Comparison of ENCODE assay signal across 8 cellular contexts in genomic region chr2:27051902-27052645, GRCh38. TPM values are rescaled to one million over a fixed set of nuclear protein-coding genes. Genes with fewer than 3 reads are reported as not detected.
DNase-seq lines count a peak whose midpoint lies in the region; ATAC-seq and TF ChIP-seq lines count a peak whose summit lies in the region.

No MANE protein-coding gene starts in this region.

- peak overlapping the region; percentile 22 to 85; a peak in 2 of 4 replicates for H4K8ac ChIP-seq in IMR-90 (ENCODE audit: low read depth in 2 of 2, low read length in 2 of 2)

- H2BK20ac ChIP-seq in IMR-90 (ENCODE audit: low read depth, low read length) = no peak overlapping the region

- ATAC-seq in IMR-90 (ENCODE audit: low read depth) = peak; percentile 0; the same call in 1 of the 2 replicates
- no peak for ATAC-seq in GM21360 (IDR thresholded peaks at IDR 0.05; ENCODE audit: unreplicated experiment)

- TF ChIP-seq POLR2A in IMR-90 (IDR thresholded peaks at IDR 0.05; ENCODE audit: low read depth, low read length) (no peak), adrenal gland (IDR thresholded peaks at IDR 0.05) (no peak)

- no peaks in the 10 kb centered on the region for H3K9me2 ChIP-seq in DOHH2 (replicated peaks; ENCODE audit: control insufficient read depth, low read length)

- H3K18ac ChIP-seq in IMR-90 (ENCODE audit: low read depth, low read length) = no peak overlapping the region; the same call in 1 of the 2 replicates

- H2BK5ac ChIP-seq in IMR-90 (ENCODE audit: low read depth, low read length, poor library complexity, severe bottlenecking) = peak overlapping the region; percentile 8

- 0 out of 2 replicates have a peak overlapping the region, but pooled peaks have one; percentile 12 for H2BK120ac ChIP-seq in IMR-90 (ENCODE audit: low read depth, low read length)

- peak overlapping the region; percentile 77 for H3K14ac ChIP-seq in IMR-90 (replicated peaks; ENCODE audit: low read depth, low read length)

- POLR2A ChIA-PET in IMR-90 (lab: Charles Lee; ENCODE audit: unreplicated experiment) = no interaction called here

- H3K27ac ChIP-seq in DOHH2 (ENCODE audit: low read depth, low read length) = no peak overlapping the region
- peak overlapping the region; percentile 78 for H3K27ac ChIP-seq in IMR-90 (ENCODE audit: insufficient read depth, low read length)
- peak overlapping the region in 4 of 5 donors; percentile 72 to 97 (median 84) for H3K27ac ChIP-seq in adrenal gland

- peaks cover 4% of the 10 kb centered on the region for H3K79me2 ChIP-seq in DOHH2 (ENCODE audit: control insufficient read depth, low read length)

- dilution Hi-C loops in IMR-90 (cut with HindIII; ENCODE audit: low sequenced_read_pairs, unreplicated experiment) = no loop called here

- H3K4me3 ChIP-seq in DOHH2 (ENCODE audit: low read length) (peak overlapping the region; percentile 85), IMR-90 (ENCODE audit: insufficient read depth, low read depth, low read length) (peak overlapping the region; percentile 53), adrenal gland (peak overlapping the region in 3 of 4 donors; percentile 16 to 95 (median 80)), iPS-11a (ENCODE audit: low read depth, low read length) (peak overlapping the region; percentile 72), skeletal muscle cell (ENCODE audit: low read depth, low read length) (peak overlapping the region; percentile 93)

- peak overlapping the region; percentile 30 for H4K91ac ChIP-seq in IMR-90 (ENCODE audit: insufficient read depth, low read depth, low read length)

- no peaks in the 10 kb centered on the region for H4K20me1 ChIP-seq in DOHH2 (ENCODE audit: control insufficient read depth, insufficient read depth, low read depth, low read length)
- H4K20me1 ChIP-seq in IMR-90 (ENCODE audit: insufficient read depth, low read length) = peaks cover 13% of the 10 kb centered on the region

- peak overlapping the region; percentile 83 for H3K9ac ChIP-seq in IMR-90 (ENCODE audit: low read depth, low read length)

- H2AK9ac ChIP-seq in IMR-90 (replicated peaks; ENCODE audit: low read depth, low read length, poor library complexity) = peak overlapping the region; percentile 75

- peak overlapping the region; percentile 47 for H2AK5ac ChIP-seq in IMR-90 (ENCODE audit: low read depth, low read length)

- no peak overlapping the region for H2BK15ac ChIP-seq in IMR-90 (ENCODE audit: low read depth, low read length)

- peak overlapping the region; percentile 87 for H2AFZ ChIP-seq in IMR-90 (replicated peaks; ENCODE audit: low read length, poor library complexity)

- BruUV-seq in IMR-90 (replicated peaks; lab: Mats Ljungman, UMichigan) = no TSS peak

- peaks cover 16% of the 10 kb centered on the region for H3K4me1 ChIP-seq in DOHH2 (ENCODE audit: control insufficient read depth, low read length)
- H3K4me1 ChIP-seq in IMR-90 (ENCODE audit: control insufficient read depth, insufficient read depth, low read length) = peaks cover 5% of the 10 kb centered on the region
- peaks cover 0 to 13% of the 10 kb centered on the region in 2 donors for H3K4me1 ChIP-seq in adrenal gland (replicated peaks in 1 of 2)

- WGBS in IMR-90 (ENCODE audit: extremely low coverage in 2 of 2, insufficient read length in 1 of 2), 2 experiments = 8% methylated on average over 5 of the region's 24 CpGs; no CpG with 5 or more reads in 1 of the 2 experiments
- WGBS in adrenal gland, 4 donors = 4 to 29% (median 8%) methylated on average over 3 to 24 of the region's 24 CpGs

- CTCF ChIA-PET in IMR-90 (lab: Yijun Ruan, JAX) = interaction anchor here (0.7 kb wide), 1 partner anchor 127 kb away, joined by 3 read pairs; no protein-coding TSS in a partner anchor

- in situ Hi-C loops in IMR-90 (cut with MboI; ENCODE audit: low sequenced_read_pairs) = no loop called here
- in situ Hi-C loops in GM13977 (cut with MboI; ENCODE audit: low pct_unique_long_range_greater_than_20kb, low sequenced_read_pairs, unreplicated experiment) = no loop called here

- 0 out of 2 replicates have a peak overlapping the region, but pooled peaks have one; percentile 52 for H3K56ac ChIP-seq in IMR-90 (ENCODE audit: extremely low read depth, insufficient read depth, low read length)

- no peak for TF ChIP-seq RAD21 in IMR-90 (IDR thresholded peaks at IDR 0.05; ENCODE audit: low read length)

- H3K36me3 ChIP-seq in DOHH2 (ENCODE audit: control insufficient read depth, low read length) = peaks cover 28% of the 10 kb centered on the region
- peaks cover 22% of the 10 kb centered on the region for H3K36me3 ChIP-seq in IMR-90 (ENCODE audit: control insufficient read depth, insufficient read depth, low read length)
- peaks cover 0 to 39% of the 10 kb centered on the region in 2 donors for H3K36me3 ChIP-seq in adrenal gland (replicated peaks in 1 of 2)

- DNase-seq in IMR-90 (no peak), adrenal gland (peak; percentile 24 to 74 (median 48)), skeletal muscle cell (ENCODE audit: low read depth) (no peak), NCI-H128 (lab: John Stamatoyannopoulos, UW; ENCODE audit: unreplicated experiment) (no peak), GM13977 (ENCODE audit: low spot score) (no peak)

- no peaks in the 10 kb centered on the region for H3K9me3 ChIP-seq in DOHH2 (ENCODE audit: control insufficient read depth, insufficient read depth, low read length)
- H3K9me3 ChIP-seq in IMR-90 (ENCODE audit: control insufficient read depth, insufficient read depth, low read length) = no peaks in the 10 kb centered on the region
- no peaks in the 10 kb centered on the region for H3K9me3 ChIP-seq in adrenal gland (replicated peaks in 1 of 3)

- peaks cover 8% of the 10 kb centered on the region for H3F3A ChIP-seq in DOHH2 (ENCODE audit: control insufficient read depth, insufficient read depth)

- H3K27me3 ChIP-seq in DOHH2 (ENCODE audit: control insufficient read depth, low read length) = no peaks in the 10 kb centered on the region
- no peaks in the 10 kb centered on the region for H3K27me3 ChIP-seq in IMR-90 (ENCODE audit: control insufficient read depth, insufficient read depth, low read length)
- H3K27me3 ChIP-seq in adrenal gland = no peaks in the 10 kb centered on the region

- peaks cover 9% of the 10 kb centered on the region for H3K9me1 ChIP-seq in IMR-90 (ENCODE audit: insufficient read depth, low read length)

- H3K79me1 ChIP-seq in IMR-90 (ENCODE audit: low read depth in 1 of 2, low read length in 2 of 2) = peaks cover 0 to 24% of the 10 kb centered on the region in 2 experiments; a peak in 2 of 4 replicates

- H4K5ac ChIP-seq in IMR-90 (ENCODE audit: low read depth, low read length) = peak overlapping the region; percentile 52

- intact Hi-C loops in IMR-90 (cut with micrococcal nuclease) = loop anchor here (2.0 kb wide), 1 partner anchor 19 kb away; the partner anchor contains the start of gene OST4
- intact Hi-C loops in adrenal gland (cut with DNase I) = no loop called here

- TF ChIP-seq CTCF in DOHH2 (IDR thresholded peaks at IDR 0.05; ENCODE audit: low read depth, low read length, poor library complexity, severe bottlenecking) (no peak), IMR-90 (conservative IDR thresholded peaks at IDR 0.05; ENCODE audit: low read depth, low read length) (no peak), adrenal gland (IDR thresholded peaks at IDR 0.05) (no peak), GM13977 (IDR thresholded peaks at IDR 0.05; ENCODE audit: extremely low read depth, insufficient read depth, missing control alignments) (no peak)

- H3K4ac ChIP-seq in IMR-90 (ENCODE audit: low read depth, low read length) = peak overlapping the region; percentile 58

- H3K23ac ChIP-seq in IMR-90 (ENCODE audit: low read depth, low read length) = peak overlapping the region; percentile 72; the same call in 1 of the 2 replicates

- H3K4me2 ChIP-seq in DOHH2 (ENCODE audit: low read length) (peak overlapping the region; percentile 93), IMR-90 (ENCODE audit: low read depth, low read length) (peak overlapping the region; percentile 96)

RNA-seq across cellular contexts. Expression of gene AGBL5, which starts 0.6 kb away (rescaled TPM):
- total RNA-seq in IMR-90 (2012; rRNA removed) (22.8 and 26.2 TPM in 2 replicates), adrenal gland (10 to 100 TPM; 23.4 to 42.4 (median 30.4) TPM)
- polyA plus RNA-seq in IMR-90 (2012; rRNA removed) (19.0 and 21.1 TPM in 2 replicates), adrenal gland (10 to 100 TPM; 21.2 to 31.3 (median 29.8) TPM)
- 18.5 and 25.0 TPM in 2 replicates for polyA plus RNA-seq in IMR-90 (2012; cell fraction: cytosol; rRNA removed)
- 12.2 and 14.9 TPM in 2 replicates for polyA plus RNA-seq in IMR-90 (2012; cell fraction: nucleus; rRNA removed; ENCODE audit: low replicate concordance)

RNA-seq across cellular contexts. Expression of gene TMEM214, which starts 19.3 kb away (rescaled TPM):
- total RNA-seq in IMR-90 (2012; rRNA removed) (31.7 and 32.1 TPM in 2 replicates), adrenal gland (100 to 1,000 TPM in 2 of 8 donors, 10 to 100 TPM in 6; 39.7 to 124 (median 53.2) TPM)
- polyA plus RNA-seq in IMR-90 (2012; rRNA removed) (121 and 132 TPM in 2 replicates), adrenal gland (100 to 1,000 TPM in 1 of 3 donors, 10 to 100 TPM in 2; 63.7 to 111 (median 96.8) TPM)
- 47.0 and 97.1 TPM in 2 replicates for polyA plus RNA-seq in IMR-90 (2012; cell fraction: cytosol; rRNA removed)
- 273 and 440 TPM in 2 replicates for polyA plus RNA-seq in IMR-90 (2012; cell fraction: nucleus; rRNA removed; ENCODE audit: low replicate concordance)

RNA-seq across cellular contexts. Expression of gene OST4, which starts 19.4 kb away (rescaled TPM):
- total RNA-seq in IMR-90 (2012; rRNA removed) (196 and 386 TPM in 2 replicates), adrenal gland (100 to 1,000 TPM; 174 to 573 (median 381) TPM)
- polyA plus RNA-seq in IMR-90 (2012; rRNA removed) (806 and 1,337 TPM in 2 replicates), adrenal gland (100 to 1,000 TPM; 387 to 602 (median 531) TPM)
- 677 and 1,004 TPM in 2 replicates for polyA plus RNA-seq in IMR-90 (2012; cell fraction: cytosol; rRNA removed)
- polyA plus RNA-seq in IMR-90 (2012; cell fraction: nucleus; rRNA removed; ENCODE audit: low replicate concordance) = 119 and 187 TPM in 2 replicates

RNA-seq across cellular contexts. Expression of gene EMILIN1, which starts 26.3 kb away (rescaled TPM):
- total RNA-seq in IMR-90 (2012; rRNA removed) (26.5 and 27.8 TPM in 2 replicates), adrenal gland (100 to 1,000 TPM in 5 of 8 donors, 10 to 100 TPM in 3; 51.6 to 243 (median 127) TPM)
- polyA plus RNA-seq in IMR-90 (2012; rRNA removed) (95.6 and 123 TPM in 2 replicates), adrenal gland (100 to 1,000 TPM in 1 of 3 donors, 10 to 100 TPM in 1, 1 to 10 TPM in 1; 4.2 to 168 (median 84.4) TPM)
- 92.2 and 162 TPM in 2 replicates for polyA plus RNA-seq in IMR-90 (2012; cell fraction: cytosol; rRNA removed)
- 96.9 and 278 TPM in 2 replicates for polyA plus RNA-seq in IMR-90 (2012; cell fraction: nucleus; rRNA removed; ENCODE audit: low replicate concordance)

RNA-seq across cellular contexts. Expression of gene KHK, which starts 34.5 kb away (rescaled TPM):
- total RNA-seq in IMR-90 (2012; rRNA removed) = 0.56 and 0.72 TPM in 2 replicates
- polyA plus RNA-seq in IMR-90 (2012; rRNA removed) = 0.80 and 0.82 TPM in 2 replicates
- polyA plus RNA-seq in IMR-90 (2012; cell fraction: cytosol; rRNA removed) = 0.58 and 0.95 TPM in 2 replicates
- 0.68 and 1.2 TPM in 2 replicates for polyA plus RNA-seq in IMR-90 (2012; cell fraction: nucleus; rRNA removed; ENCODE audit: low replicate concordance)
- total RNA-seq in adrenal gland = 10 to 100 TPM in 4 of 8 donors, 1 to 10 TPM in 4; 4.0 to 14.4 (median 10.0) TPM
- 1 to 10 TPM; 3.3 to 6.7 (median 4.9) TPM for polyA plus RNA-seq in adrenal gland

Comparison
In these comparisons a context has a peak if more than half of its experiments do, and no peak if none do; other contexts are left out.
1. DNase-seq: peak in adrenal gland (7 of 7); none in IMR-90 (single experiment), skeletal muscle cell (single experiment), NCI-H128 (single experiment) and GM13977 (single experiment).
2. Peak in every context shown above with its lines, with median percentiles within 50 percentile points of each other: H3K4me3 ChIP-seq.